18 cellular contexts compared by ENCODE assay signal in genomic region chr13:27704681-27705080, GRCh38.
DNase-seq lines count a peak whose midpoint lies in the region; TF ChIP-seq lines count a peak whose summit lies in the region.
"Had no signal": no experiment of that assay in that cellular context is flagged by ENCODE, and none has a peak within 500 bp of the region (broad histone marks: within the 10 kb centered on the region; RNA-seq: fewer than 3 reads in every experiment).

No MANE protein-coding gene starts in this region.

- H2AFZ ChIP-seq in OCI-LY3 (ENCODE audit: low read depth, low read length) = no peak overlapping the region

- no peak for TF ChIP-seq CTCF in GM12865 (IDR thresholded peaks at IDR 0.05; ENCODE audit: insufficient read depth, low read depth, low read length, missing control alignments)
- TF ChIP-seq CTCF in OCI-LY3 (IDR thresholded peaks at IDR 0.05; ENCODE audit: low read depth, low read length) = no peak
- TF ChIP-seq CTCF in fibroblast of villous mesenchyme (IDR thresholded peaks at IDR 0.05; ENCODE audit: insufficient read depth, low read depth, low read length) = no peak
- TF ChIP-seq CTCF in brain microvascular endothelial cell (IDR thresholded peaks at IDR 0.05; ENCODE audit: low read depth, low read length, missing control alignments) = no peak
- no peak for TF ChIP-seq CTCF in esophagus squamous epithelium (IDR thresholded peaks at IDR 0.05)

- DNase-seq in DMS53 (lab: John Stamatoyannopoulos, UW) (peak; percentile 39), DMS53 treated with DMSO at 0.1 percent for 48 hours (lab: John Stamatoyannopoulos, UW; ENCODE audit: unreplicated experiment) (no peak), GM12865 (ENCODE audit: low read depth) (peak; percentile 16), fibroblast of villous mesenchyme (ENCODE audit: low read depth) (peak; percentile 17), brain microvascular endothelial cell (no peak), esophagus squamous epithelium (lab: John Stamatoyannopoulos, UW) (no peak), SHP77 (lab: John Stamatoyannopoulos, UW) (no peak)
- DNase-seq: activated CD4-positive, alpha-beta memory T cell treated with anti-CD3 and anti-CD28 coated beads for 36 hours; activated effector memory CD4-positive, alpha-beta T cell treated with anti-CD3 and anti-CD28 coated beads, Interleukin-2, amount 50 U/mL, for 16 hours; DMS153; lower lobe of right lung; NCI-H146; NCI-H2227 treated with DMSO at 0.1 percent for 48 hours; T1000 had no signal

- H3K36me3 ChIP-seq in OCI-LY3 (replicated peaks; ENCODE audit: low read depth, low read length) = peaks cover 11% of the 10 kb centered on the region
- H3K36me3 ChIP-seq in brain microvascular endothelial cell (replicated peaks) = no peaks in the 10 kb centered on the region
- H3K36me3 ChIP-seq in esophagus squamous epithelium = no peaks in the 10 kb centered on the region
- H3K36me3 ChIP-seq: lower lobe of right lung, SJSA1 had no signal

- peak overlapping the region; percentile 1; the same call in 1 of the 2 replicates for H3K4me2 ChIP-seq in OCI-LY3 (ENCODE audit: low read length)

- H3K27me3 ChIP-seq in OCI-LY3 (ENCODE audit: low read depth, low read length) = no peaks in the 10 kb centered on the region
- no peaks in the 10 kb centered on the region for H3K27me3 ChIP-seq in brain microvascular endothelial cell (replicated peaks)
- peaks cover 0 to 12% (median 0%) of the 10 kb centered on the region in 4 donors for H3K27me3 ChIP-seq in esophagus squamous epithelium
- H3K27me3 ChIP-seq: SJSA1 had no signal

- in situ Hi-C loops in brain microvascular endothelial cell (cut with HindIII; ENCODE audit: low pct_ligation_motif_present, low sequenced_read_pairs) = no loop called here

- no peaks in the 10 kb centered on the region for H3K79me2 ChIP-seq in OCI-LY3 (ENCODE audit: low read length)

- TF ChIP-seq POLR2A in esophagus squamous epithelium (IDR thresholded peaks at IDR 0.05) = no peak

- H3K27ac ChIP-seq in OCI-LY3 (ENCODE audit: low read length) (no peak overlapping the region), brain microvascular endothelial cell (no peak overlapping the region), esophagus squamous epithelium (no peak overlapping the region)
- H3K27ac ChIP-seq: 22Rv1, lower lobe of right lung, SJSA1 had no signal

- no peaks in the 10 kb centered on the region for H4K20me1 ChIP-seq in OCI-LY3 (ENCODE audit: insufficient read depth, low read length)

- H3K4me3 ChIP-seq in GM12865 (ENCODE audit: low read depth, low read length) = no peak overlapping the region
- H3K4me3 ChIP-seq in OCI-LY3 (ENCODE audit: low read length) = no peak overlapping the region
- peak overlapping the region; percentile 10 for H3K4me3 ChIP-seq in fibroblast of villous mesenchyme (ENCODE audit: low read depth, low read length)
- no peak overlapping the region for H3K4me3 ChIP-seq in brain microvascular endothelial cell (ENCODE audit: low read depth, low read length)
- no peak overlapping the region for H3K4me3 ChIP-seq in esophagus squamous epithelium
- H3K4me3 ChIP-seq: K562, lower lobe of right lung, SJSA1 had no signal

- H3K9ac ChIP-seq in OCI-LY3 (ENCODE audit: low read length) = no peak overlapping the region

- H3K4me1 ChIP-seq in OCI-LY3 (ENCODE audit: low read length) = peaks cover 11% of the 10 kb centered on the region
- no peaks in the 10 kb centered on the region for H3K4me1 ChIP-seq in esophagus squamous epithelium
- H3K4me1 ChIP-seq: lower lobe of right lung, SJSA1 had no signal

- H3K9me3 ChIP-seq in OCI-LY3 (ENCODE audit: insufficient read depth, low read length) = peaks cover 20% of the 10 kb centered on the region
- H3K9me3 ChIP-seq in esophagus squamous epithelium = peaks cover 0 to 6% (median 3%) of the 10 kb centered on the region in 3 donors
- H3K9me3 ChIP-seq: SJSA1 had no signal

- WGBS in esophagus squamous epithelium, 2 donors = 77 to 82% methylated on average over 2 of the region's 2 CpGs

- intact Hi-C loops in esophagus squamous epithelium (cut with DNase I) = no loop called here

Comparison
In these comparisons a context has a peak if more than half of its experiments do, and no peak if none do; other contexts are left out.
1. DNase-seq: peak in DMS53 (single experiment), GM12865 (single experiment) and fibroblast of villous mesenchyme (single experiment); none in DMS53 treated with DMSO at 0.1 percent for 48 hours (single experiment), brain microvascular endothelial cell (single experiment), esophagus squamous epithelium (single experiment) and SHP77 (0 of 2).